ENCODE assay signal across 15 cellular contexts in genomic region chr18:67519582-67519981, GRCh38. TPM values are rescaled to one million over a fixed set of nuclear protein-coding genes. Genes with fewer than 3 reads are reported as not detected.
A peak's percentile ranks its signal among the peaks of the same experiment; 100 is the strongest.
DNase-seq lines count a peak whose midpoint lies in the region; ATAC-seq and TF ChIP-seq lines count a peak whose summit lies in the region.
"Had no signal": no experiment of that assay in that cellular context is flagged by ENCODE, and none has a peak within 500 bp of the region (broad histone marks: within the 10 kb centered on the region; RNA-seq: fewer than 3 reads in every experiment).

No MANE protein-coding gene starts in this region.

- no peaks in the 10 kb centered on the region for H3K27me3 ChIP-seq in brain microvascular endothelial cell (replicated peaks)
- H3K27me3 ChIP-seq: dorsolateral prefrontal cortex, tibial nerve had no signal

- H3K36me3 Mint-ChIP-seq in activated naive CD4-positive, alpha-beta T cell treated with anti-CD3 and anti-CD28 coated beads, Interleukin-2, amount 10 ng/mL, durations not matched to agents 7 days and 5 days = no peaks in the 10 kb centered on the region

- ATAC-seq in HG03039 (IDR thresholded peaks at IDR 0.05; ENCODE audit: unreplicated experiment) = no peak
- ATAC-seq: mucosa of descending colon had no signal

- H3K27ac Mint-ChIP-seq in activated naive CD4-positive, alpha-beta T cell treated with anti-CD3 and anti-CD28 coated beads, Interleukin-2, amount 10 ng/mL, durations not matched to agents 7 days and 5 days = no peak overlapping the region
- H3K27ac Mint-ChIP-seq: B cell had no signal

- no peak overlapping the region for H3K27ac ChIP-seq in brain microvascular endothelial cell

- peaks cover 33% of the 10 kb centered on the region for H3K27me3 Mint-ChIP-seq in activated naive CD4-positive, alpha-beta T cell treated with anti-CD3 and anti-CD28 coated beads, Interleukin-2, amount 10 ng/mL, durations not matched to agents 7 days and 5 days

- no peak overlapping the region for H3K4me3 Mint-ChIP-seq in activated naive CD4-positive, alpha-beta T cell treated with anti-CD3 and anti-CD28 coated beads, Interleukin-2, amount 10 ng/mL, durations not matched to agents 7 days and 5 days
- H3K4me3 Mint-ChIP-seq: B cell had no signal

- H3K36me3 ChIP-seq in brain microvascular endothelial cell (replicated peaks) = no peaks in the 10 kb centered on the region
- H3K36me3 ChIP-seq: tibial nerve had no signal

- DNase-seq in AG08395 (ENCODE audit: low spot score) (peak; percentile 19), GM04504 (ENCODE audit: low read depth) (peak; percentile 64), brain microvascular endothelial cell (peak; percentile 14), iris pigment epithelial cell (ENCODE audit: low read depth) (peak; percentile 92), HT-29 (ENCODE audit: low spot score) (no peak), GM13976 (ENCODE audit: low spot score) (no peak)
- no peak for DNase-seq in activated naive CD4-positive, alpha-beta T cell treated with anti-CD3 and anti-CD28 coated beads, Interleukin-2, amount 10 ng/mL, durations not matched to agents 7 days and 5 days
- DNase-seq: activated CD4-positive, CD25-positive, alpha-beta regulatory T cell treated with anti-CD3 and anti-CD28 coated beads, Interleukin-2, amount 50 U/mL, for 72 hours; DMS53; dorsolateral prefrontal cortex; mucosa of descending colon; NCI-H1105 had no signal

- H3K4me1 Mint-ChIP-seq in activated naive CD4-positive, alpha-beta T cell treated with anti-CD3 and anti-CD28 coated beads, Interleukin-2, amount 10 ng/mL, durations not matched to agents 7 days and 5 days = peaks cover 15% of the 10 kb centered on the region

- CTCF ChIA-PET in activated naive CD4-positive, alpha-beta T cell treated with anti-CD3 and anti-CD28 coated beads, Interleukin-2, amount 10 ng/mL, durations not matched to agents 7 days and 5 days (lab: Charles Lee) = no interaction called here

- no peaks in the 10 kb centered on the region for H3K9me3 Mint-ChIP-seq in activated naive CD4-positive, alpha-beta T cell treated with anti-CD3 and anti-CD28 coated beads, Interleukin-2, amount 10 ng/mL, durations not matched to agents 7 days and 5 days

- no peak overlapping the region for H3K4me3 ChIP-seq in brain microvascular endothelial cell (ENCODE audit: low read depth, low read length)
- H3K4me3 ChIP-seq: dorsolateral prefrontal cortex, mucosa of descending colon, tibial nerve had no signal

- TF ChIP-seq CTCF in brain microvascular endothelial cell (IDR thresholded peaks at IDR 0.05; ENCODE audit: low read depth, low read length, missing control alignments) (no peak), GM13976 (IDR thresholded peaks at IDR 0.05; ENCODE audit: borderline replicate concordance, control extremely low read depth, extremely low read depth, insufficient read depth, missing control alignments) (no peak)

- in situ Hi-C loops in brain microvascular endothelial cell (cut with HindIII; ENCODE audit: low pct_ligation_motif_present, low sequenced_read_pairs) (no loop called here), GM13976 (cut with MboI; ENCODE audit: low sequenced_read_pairs, unreplicated experiment) (no loop called here)

RNA-seq across cellular contexts. Expression of gene DSEL, which starts 3.1 kb away (rescaled TPM):
- total RNA-seq in HT-29 (2014; rRNA removed; shearing (Covaris generic)) = 0.47 and 0.69 TPM in 2 replicates

Comparison
In these comparisons a context has a peak if more than half of its experiments do, and no peak if none do; other contexts are left out.
1. DNase-seq: peak in AG08395 (single experiment), GM04504 (single experiment), brain microvascular endothelial cell (single experiment) and iris pigment epithelial cell (single experiment); none in HT-29 (single experiment), activated naive CD4-positive, alpha-beta T cell treated with anti-CD3 and anti-CD28 coated beads, Interleukin-2, amount 10 ng/mL, durations not matched to agents 7 days and 5 days (single experiment) and GM13976 (single experiment).